8 cellular contexts compared by ENCODE assay signal in the genomic region with DNA sequence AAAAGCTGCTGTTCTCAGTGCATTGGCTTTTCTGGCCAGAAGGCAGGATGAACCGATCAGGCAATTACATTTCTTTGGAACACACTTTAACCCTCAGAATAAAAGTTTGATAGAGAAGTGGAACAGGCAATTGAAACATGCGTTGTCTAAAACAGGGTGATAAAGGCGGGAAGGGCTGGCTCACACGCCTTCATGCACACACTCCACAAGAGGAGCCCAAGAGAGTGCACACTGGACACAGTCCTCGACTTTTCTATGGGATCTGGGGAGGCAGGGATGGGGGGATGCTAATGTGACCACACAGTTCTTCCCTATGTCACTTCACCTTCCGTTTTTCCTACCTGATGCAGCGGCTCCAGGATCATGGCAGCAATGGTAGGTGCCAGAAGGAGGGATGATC.
"Had no signal": no experiment of that assay in that cellular context is flagged by ENCODE, and none has a peak within 500 bp of the region (broad histone marks: within the 10 kb centered on the region; RNA-seq: fewer than 3 reads in every experiment).

No MANE protein-coding gene starts in this region.

- H3K4me3 Mint-ChIP-seq: GM23338 had no signal

- H3K4me3 ChIP-seq: GM23338, HAP-1 had no signal

- H3K4me2 ChIP-seq: GM23338, KMS-11 had no signal

- H3K36me3 ChIP-seq: HAP-1 had no signal

- H3K4me1 ChIP-seq: HAP-1 had no signal

- H3K9ac ChIP-seq: KMS-11 had no signal

- H2AFZ ChIP-seq: GM23338 had no signal

- H3K27ac Mint-ChIP-seq: GM23338 had no signal

- ATAC-seq: GM23338, HCT116 had no signal

- H3K27ac ChIP-seq: HL-60, KMS-11 had no signal

- DNase-seq: H7, IMR-90, KBM-7 had no signal
